ENCODE assay signal across 14 cellular contexts in the genomic region with DNA sequence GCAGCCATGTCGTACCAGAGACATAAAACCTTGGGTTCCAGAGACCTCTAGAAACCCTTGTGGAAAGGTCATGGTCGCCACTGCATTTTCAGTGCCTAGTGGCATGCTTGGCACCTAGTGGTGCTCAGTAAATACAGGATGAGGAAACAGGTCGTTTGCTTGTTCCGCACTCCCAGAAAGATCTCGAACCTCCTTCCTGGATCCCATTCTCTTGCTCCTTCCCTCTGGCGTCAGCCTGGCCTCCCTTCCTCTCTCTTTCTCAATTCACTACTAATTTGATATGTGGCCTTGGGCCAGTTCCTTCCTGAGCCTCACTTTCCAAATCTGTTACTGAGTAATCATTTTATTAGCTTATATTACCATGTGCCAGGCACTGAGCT. TPM values are rescaled to one million over a fixed set of nuclear protein-coding genes. Genes with fewer than 3 reads are reported as not detected.
A peak's percentile ranks its signal among the peaks of the same experiment; 100 is the strongest.
DNase-seq lines count a peak whose midpoint lies in the region; ATAC-seq and TF ChIP-seq lines count a peak whose summit lies in the region.
"Had no signal": no experiment of that assay in that cellular context is flagged by ENCODE, and none has a peak within 500 bp of the region (broad histone marks: within the 10 kb centered on the region; RNA-seq: fewer than 3 reads in every experiment).

No MANE protein-coding gene starts in this region.

- H3K23ac ChIP-seq in trophoblast cell (ENCODE audit: low read length), result no peak overlapping the region

- H3K9ac ChIP-seq in trophoblast cell (ENCODE audit: low read length), result no peak overlapping the region

- DNase-seq in right atrium auricular region (ENCODE audit: low spot score) (peak; percentile 77), left cardiac atrium (no peak), glutamatergic neuron (no peak), trophoblast cell (no peak), SW 1271 (lab: John Stamatoyannopoulos, UW) (no peak), UCSD-AML1 (lab: John Stamatoyannopoulos, UW; ENCODE audit: unreplicated experiment) (no peak), DMS53 treated with DMSO at 0.1 percent for 48 hours (lab: John Stamatoyannopoulos, UW; ENCODE audit: unreplicated experiment) (no peak)
- DNase-seq: activated CD4-positive, alpha-beta memory T cell treated with anti-CD3 and anti-CD28 coated beads for 36 hours; activated naive CD4-positive, alpha-beta T cell treated with anti-CD3 and anti-CD28 coated beads for 36 hours; effector memory CD4-positive, alpha-beta T cell; NCI-H2029 had no signal

- no peaks in the 10 kb centered on the region for H3K36me3 Mint-ChIP-seq in glutamatergic neuron (ENCODE audit: unreplicated experiment)
- H3K36me3 Mint-ChIP-seq: activated CD4-positive, alpha-beta memory T cell treated with anti-CD3 and anti-CD28 coated beads for 36 hours had no signal

- H3K4me1 ChIP-seq in right atrium auricular region, result peaks cover 0 to 84% of the 10 kb centered on the region in 2 donors
- peaks cover 36 to 45% of the 10 kb centered on the region in 2 experiments for H3K4me1 ChIP-seq in trophoblast cell (ENCODE audit: control insufficient read depth in 1 of 2, insufficient read depth in 2 of 2, low read length in 2 of 2)

- no CpG with 5 or more reads among the region's 6 CpGs for WGBS in trophoblast cell (ENCODE audit: extremely low coverage, insufficient coverage, insufficient read length)

- ATAC-seq in left cardiac atrium, result no peak
- ATAC-seq in HG03095 (IDR thresholded peaks at IDR 0.05; ENCODE audit: unreplicated experiment), result no peak

- TF ChIP-seq CTCF in right atrium auricular region (IDR thresholded peaks at IDR 0.05), result no peak
- no peak for TF ChIP-seq CTCF in glutamatergic neuron (IDR thresholded peaks at IDR 0.05; ENCODE audit: partially characterized antibody, unreplicated experiment)

- H3K9me3 ChIP-seq in right atrium auricular region (no peaks in the 10 kb centered on the region), trophoblast cell (ENCODE audit: insufficient read depth, low read depth, low read length) (no peaks in the 10 kb centered on the region)

- no peak overlapping the region for H2BK120ac ChIP-seq in trophoblast cell (ENCODE audit: insufficient read depth, low read length, poor library complexity)

- H4K8ac ChIP-seq in trophoblast cell (ENCODE audit: low read depth, low read length), result no peak overlapping the region

- H3K4me1 Mint-ChIP-seq in glutamatergic neuron (ENCODE audit: low read depth, unreplicated experiment), result peaks cover 57% of the 10 kb centered on the region

- H3K4me2 ChIP-seq in trophoblast cell (ENCODE audit: low read length), result no peak overlapping the region

- H3K27me3 Mint-ChIP-seq in glutamatergic neuron (ENCODE audit: unreplicated experiment), result peaks cover 4% of the 10 kb centered on the region
- H3K27me3 Mint-ChIP-seq: activated CD4-positive, alpha-beta memory T cell treated with anti-CD3 and anti-CD28 coated beads for 36 hours; IgD-negative memory B cell had no signal

- H4K12ac ChIP-seq in trophoblast cell (ENCODE audit: low read depth, low read length), result no peak overlapping the region

- intact Hi-C loops in left cardiac atrium (cut with DNase I), result no loop called here

- no peak overlapping the region for H3K18ac ChIP-seq in trophoblast cell (ENCODE audit: low read length)

- no peak overlapping the region for H2AFZ ChIP-seq in trophoblast cell (ENCODE audit: insufficient read depth, low read length, poor library complexity)

- no peak overlapping the region for H3K14ac ChIP-seq in trophoblast cell (ENCODE audit: low read length)

- no peak overlapping the region for H3K4me3 ChIP-seq in right atrium auricular region
- H3K4me3 ChIP-seq in trophoblast cell (ENCODE audit: low read depth, low read length), result no peak overlapping the region

- H3K79me2 ChIP-seq in trophoblast cell (ENCODE audit: control insufficient read depth, insufficient read depth, low read length, poor library complexity), result peaks cover 52% of the 10 kb centered on the region

- no peaks in the 10 kb centered on the region for H3K79me1 ChIP-seq in trophoblast cell (ENCODE audit: low read length)

- peak overlapping the region; percentile 44 for H3K4ac ChIP-seq in trophoblast cell (ENCODE audit: low read depth, low read length)

- no peak overlapping the region for H2AK5ac ChIP-seq in trophoblast cell (ENCODE audit: low read length)

- H3K27me3 ChIP-seq in right atrium auricular region (no peaks in the 10 kb centered on the region), trophoblast cell (ENCODE audit: insufficient read depth, low read length) (no peaks in the 10 kb centered on the region)

- H3K4me3 Mint-ChIP-seq in glutamatergic neuron (ENCODE audit: unreplicated experiment), result peak overlapping the region; percentile 48
- H3K4me3 Mint-ChIP-seq: activated CD4-positive, alpha-beta memory T cell treated with anti-CD3 and anti-CD28 coated beads for 36 hours; activated naive CD4-positive, alpha-beta T cell treated with anti-CD3 and anti-CD28 coated beads for 36 hours; IgD-negative memory B cell; T-helper 1 cell treated with Interleukin-12 subunit alpha and Interleukin-12 subunit beta and Interleukin-4 antibody, amounts not matched to agents 30 μg/mL and 1 μg/mL, for 36 hours had no signal

- H2BK5ac ChIP-seq in trophoblast cell (ENCODE audit: low read depth, low read length, poor library complexity), result no peak overlapping the region

- no peak overlapping the region for H2BK12ac ChIP-seq in trophoblast cell (ENCODE audit: low read length)

- no peak overlapping the region for H4K91ac ChIP-seq in trophoblast cell (ENCODE audit: low read depth, low read length)

- no peak overlapping the region for H3K27ac Mint-ChIP-seq in glutamatergic neuron (ENCODE audit: unreplicated experiment)
- H3K27ac Mint-ChIP-seq: activated CD4-positive, alpha-beta memory T cell treated with anti-CD3 and anti-CD28 coated beads for 36 hours; activated naive CD4-positive, alpha-beta T cell treated with anti-CD3 and anti-CD28 coated beads for 36 hours; IgD-negative memory B cell; T-helper 1 cell treated with Interleukin-12 subunit alpha and Interleukin-12 subunit beta and Interleukin-4 antibody, amounts not matched to agents 30 μg/mL and 1 μg/mL, for 36 hours had no signal

- H3K9me3 Mint-ChIP-seq in glutamatergic neuron (ENCODE audit: unreplicated experiment), result peaks cover 11% of the 10 kb centered on the region
- H3K9me3 Mint-ChIP-seq: activated CD4-positive, alpha-beta memory T cell treated with anti-CD3 and anti-CD28 coated beads for 36 hours; activated naive CD4-positive, alpha-beta T cell treated with anti-CD3 and anti-CD28 coated beads for 36 hours; IgD-negative memory B cell; T-helper 1 cell treated with Interleukin-12 subunit alpha and Interleukin-12 subunit beta and Interleukin-4 antibody, amounts not matched to agents 30 μg/mL and 1 μg/mL, for 36 hours had no signal

- peak overlapping the region; percentile 37 to 48 for H3K27ac ChIP-seq in right atrium auricular region
- H3K27ac ChIP-seq in trophoblast cell (ENCODE audit: low read depth, low read length), result no peak overlapping the region

- no peaks in the 10 kb centered on the region for H3K36me3 ChIP-seq in right atrium auricular region
- peaks cover 9 to 16% of the 10 kb centered on the region in 2 experiments for H3K36me3 ChIP-seq in trophoblast cell (ENCODE audit: control insufficient read depth in 1 of 2, insufficient read depth in 2 of 2, low read length in 2 of 2)

RNA-seq across cellular contexts. Expression of gene NDST1, which starts 4.4 kb away (rescaled TPM):
- total RNA-seq in right atrium auricular region, result 10 to 100 TPM; 81.4 to 91.8 TPM
- 10 to 100 TPM; 59.3 to 71.2 TPM for total RNA-seq in left cardiac atrium
- total RNA-seq in glutamatergic neuron (ENCODE audit: unreplicated experiment), result 160 TPM
- 98.1 and 98.9 TPM in 2 replicates for polyA plus RNA-seq in trophoblast cell (2013)
